In the genomic region with DNA sequence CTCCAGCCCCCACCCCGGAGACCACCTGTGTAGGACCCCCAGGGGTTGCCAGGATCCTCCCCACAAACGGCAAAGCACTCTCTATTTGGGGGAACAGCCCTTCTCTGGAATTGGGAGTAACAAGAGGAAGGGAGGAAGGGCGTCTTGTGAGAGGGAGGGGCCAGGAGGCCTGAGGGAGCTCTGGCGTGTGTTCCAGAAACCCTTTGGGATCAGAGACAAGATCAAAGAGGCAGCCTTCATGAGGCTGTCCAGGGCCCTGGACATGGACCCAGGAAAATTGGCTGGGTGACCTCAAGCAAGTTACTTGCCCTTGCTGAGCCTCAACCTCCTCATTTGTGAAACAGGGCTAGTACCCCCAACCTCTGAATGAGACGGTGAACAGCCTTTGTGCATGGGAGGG, we compare ENCODE assay signal across 11 cellular contexts. TPM values are rescaled to one million over a fixed set of nuclear protein-coding genes. Genes with fewer than 3 reads are reported as not detected.
DNase-seq lines count a peak whose midpoint lies in the region; ATAC-seq and TF ChIP-seq lines count a peak whose summit lies in the region.
"Had no signal": no experiment of that assay in that cellular context is flagged by ENCODE, and none has a peak within 500 bp of the region (broad histone marks: within the 10 kb centered on the region; RNA-seq: fewer than 3 reads in every experiment).

No MANE protein-coding gene starts in this region.

- no peaks in the 10 kb centered on the region for H3K9me3 Mint-ChIP-seq in neural progenitor cell
- H3K9me3 Mint-ChIP-seq: activated naive CD4-positive, alpha-beta T cell treated with anti-CD3 and anti-CD28 coated beads for 36 hours had no signal

- H3K27ac ChIP-seq in BLaER1 (peak overlapping the region; percentile 8; the same call in 1 of the 2 replicates), caudate nucleus (ENCODE audit: low read depth, low read length) (peak overlapping the region; percentile 68), neural progenitor cell (no peak overlapping the region)

- no peak for TF ChIP-seq RAD21 in Ishikawa (IDR thresholded peaks at IDR 0.05; ENCODE audit: low read depth)

- H3K4me1 ChIP-seq in BLaER1 (peaks cover 47% of the 10 kb centered on the region), neural progenitor cell (peaks cover 32% of the 10 kb centered on the region)

- H3K4me2 ChIP-seq in BLaER1 (peak overlapping the region; percentile 71), neural progenitor cell (peak overlapping the region; percentile 14)

- H3K27me3 ChIP-seq in BLaER1 (no peaks in the 10 kb centered on the region), neural progenitor cell (no peaks in the 10 kb centered on the region)

- TF ChIP-seq CTCF in neural progenitor cell (IDR thresholded peaks at IDR 0.05) (no peak), GM10266 (IDR thresholded peaks at IDR 0.05; ENCODE audit: control insufficient read depth, insufficient read depth, low read depth, missing control alignments) (no peak)

- peak overlapping the region; percentile 84 for H3K27ac Mint-ChIP-seq in neural progenitor cell
- H3K27ac Mint-ChIP-seq: activated naive CD4-positive, alpha-beta T cell treated with anti-CD3 and anti-CD28 coated beads for 36 hours had no signal

- H3K4me3 ChIP-seq in BLaER1, result no peak overlapping the region
- no peak overlapping the region for H3K4me3 ChIP-seq in neural progenitor cell

- H3K36me3 Mint-ChIP-seq in neural progenitor cell, result no peaks in the 10 kb centered on the region

- no peak for TF ChIP-seq EP300 in Ishikawa (IDR thresholded peaks at IDR 0.05; ENCODE audit: borderline replicate concordance)

- no peak overlapping the region; the same call in 1 of the 2 replicates for H3K9ac ChIP-seq in BLaER1
- H3K9ac ChIP-seq in neural progenitor cell, result no peak overlapping the region

- 0 out of 2 replicates have a peak, but pooled peaks cover 7% of the 10 kb centered on the region for H3K9me3 ChIP-seq in BLaER1
- no peaks in the 10 kb centered on the region for H3K9me3 ChIP-seq in neural progenitor cell (ENCODE audit: low read depth)

- H3K79me2 ChIP-seq in neural progenitor cell (ENCODE audit: low read depth), result no peaks in the 10 kb centered on the region

- H3K36me3 ChIP-seq in BLaER1 (no peaks in the 10 kb centered on the region), neural progenitor cell (no peaks in the 10 kb centered on the region)

- H2AFZ ChIP-seq in neural progenitor cell (replicated peaks), result no peak overlapping the region

- H3F3A ChIP-seq in neural progenitor cell (ENCODE audit: low read depth), result peaks cover 27% of the 10 kb centered on the region

- H4K20me1 ChIP-seq in BLaER1 (no peaks in the 10 kb centered on the region), neural progenitor cell (ENCODE audit: low read depth) (peaks cover 9% of the 10 kb centered on the region)

- ATAC-seq in HG03135 (IDR thresholded peaks at IDR 0.05; ENCODE audit: unreplicated experiment), result no peak
- ATAC-seq: PC-3 had no signal

- no peak overlapping the region for H3K4me3 Mint-ChIP-seq in neural progenitor cell
- H3K4me3 Mint-ChIP-seq: activated naive CD4-positive, alpha-beta T cell treated with anti-CD3 and anti-CD28 coated beads for 36 hours had no signal

- H3K27me3 Mint-ChIP-seq in neural progenitor cell (ENCODE audit: insufficient read depth, low read depth), result no peaks in the 10 kb centered on the region

- DNase-seq in caudate nucleus (lab: John Stamatoyannopoulos, UW), result no peak
- DNase-seq in neural progenitor cell (ENCODE audit: low spot score), result no peak
- no peak for DNase-seq in GM10266 (ENCODE audit: extremely low spot score)
- no peak for DNase-seq in stimulated activated CD4-positive, alpha-beta T cell treated with anti-CD3 and anti-CD28 coated beads, Interleukin-2, amount 100 ng/mL, for 24 hours
- DNase-seq in activated CD8-positive, alpha-beta memory T cell treated with anti-CD3 and anti-CD28 coated beads, Interleukin-2, amount 50 U/mL, for 4 hours, result no peak
- DNase-seq: activated naive CD4-positive, alpha-beta T cell treated with anti-CD3 and anti-CD28 coated beads for 36 hours; NCI-H2029 treated with DMSO at 0.1 percent for 48 hours; PC-3 had no signal

- peaks cover 65% of the 10 kb centered on the region for H3K4me1 Mint-ChIP-seq in neural progenitor cell

TF ChIP-seq in Ishikawa, 13 proteins besides CTCF, POLR2A, EP300 and RAD21:
- TF ChIP-seq TCF12 (IDR thresholded peaks at IDR 0.05; ENCODE audit: low read depth) (no peak), ZBTB7A (IDR thresholded peaks at IDR 0.05; ENCODE audit: low read depth) (peak; percentile 50; the same call in 1 of the 2 replicates)

RNA-seq across cellular contexts. Expression of gene ECE1, which starts 18.1 kb away (rescaled TPM):
- total RNA-seq in neural progenitor cell (ENCODE audit: low replicate concordance), result 12.5 and 15.2 TPM in 2 replicates
